In genomic region chr11:124868322-124869274, GRCh38 we compare ENCODE assay signal across 1 cellular context.
TF ChIP-seq lines count a peak whose summit lies in the region.

No MANE protein-coding gene starts in this region.

TF ChIP-seq in SK-N-SH, 30 proteins besides CTCF, POLR2A, EP300 and RAD21 (continued from another document):
- no peak for TF ChIP-seq REST (IDR thresholded peaks at IDR 0.05; ENCODE audit: low read depth, low read length)
- no peak for TF ChIP-seq USF1 (IDR thresholded peaks at IDR 0.05; ENCODE audit: borderline replicate concordance, low read depth)
- no peak for TF ChIP-seq TAF1 (IDR thresholded peaks at IDR 0.05; ENCODE audit: borderline replicate concordance, low read depth, low read length)
